In genomic region chr12:70044170-70044569, GRCh38 we compare ENCODE assay signal across 2 cellular contexts.
TF ChIP-seq lines count a peak whose summit lies in the region.

No MANE protein-coding gene starts in this region.

TF ChIP-seq in A549, 52 proteins besides CTCF, POLR2A, EP300 and RAD21 (continued from another document):
- no peak for TF ChIP-seq ELK1 (IDR thresholded peaks at IDR 0.05; ENCODE audit: low read depth, low read length)
- TF ChIP-seq MAFK (IDR thresholded peaks at IDR 0.05; ENCODE audit: partially characterized antibody): peak; percentile 43

TF ChIP-seq in K562, 482 proteins besides CTCF, POLR2A, EP300 and RAD21 (continued from another document):
- TF ChIP-seq MAFG (tag; conservative IDR thresholded peaks at IDR 0.05) (peak; percentile 94), DPF2 (IDR thresholded peaks at IDR 0.05) (peak; percentile 35; the same call in 1 of the 2 replicates), MAFF (IDR thresholded peaks at IDR 0.05; ENCODE audit: low read length) (peak; percentile 85), XRCC5 (IDR thresholded peaks at IDR 0.05; ENCODE audit: low read depth, low read length) (no peak), C11orf30 (IDR thresholded peaks at IDR 0.05; ENCODE audit: low read depth) (peak; percentile 92), NFE2L1 (tag; IDR thresholded peaks at IDR 0.05; ENCODE audit: borderline replicate concordance, low read depth) (peak; percentile 90), CHD2 (IDR thresholded peaks at IDR 0.05; ENCODE audit: low read depth, low read length) (no peak), LEF1 (IDR thresholded peaks at IDR 0.05) (peak; percentile 88), TCF7 (IDR thresholded peaks at IDR 0.05; ENCODE audit: borderline replicate concordance) (peak; percentile 40; the same call in 1 of the 2 replicates), SMAD2 (IDR thresholded peaks at IDR 0.05; ENCODE audit: low read depth, low read length) (no peak), BACH1 (tag; IDR thresholded peaks at IDR 0.05) (peak; percentile 58; the same call in 1 of the 2 replicates), ASH1L (IDR thresholded peaks at IDR 0.05; ENCODE audit: borderline replicate concordance, low read depth, partially characterized antibody) (no peak), TCF7L2 (IDR thresholded peaks at IDR 0.05; ENCODE audit: low read depth, low read length) (peak; percentile 50; the same call in 1 of the 2 replicates), NFE2 (IDR thresholded peaks at IDR 0.05; ENCODE audit: low read depth) (peak; percentile 90), MAFK (IDR thresholded peaks at IDR 0.05; ENCODE audit: low read length) (peak; percentile 84), ZNF316 (IDR thresholded peaks at IDR 0.05) (peak; percentile 97)
TF ChIP-seq in K562: peak in this region for 13.
